ENCODE assay signal across 11 cellular contexts in genomic region chr4:108109997-108110416, GRCh38. TPM values are rescaled to one million over a fixed set of nuclear protein-coding genes. Genes with fewer than 3 reads are reported as not detected.
DNase-seq lines count a peak whose midpoint lies in the region; ATAC-seq and TF ChIP-seq lines count a peak whose summit lies in the region.
"Had no signal": no experiment of that assay in that cellular context is flagged by ENCODE, and none has a peak within 500 bp of the region (broad histone marks: within the 10 kb centered on the region; RNA-seq: fewer than 3 reads in every experiment).

No MANE protein-coding gene starts in this region.

- H3K36me3 Mint-ChIP-seq in CD4-positive, alpha-beta memory T cell: peaks cover 32 to 43% of the 10 kb centered on the region in 2 donors
- H3K36me3 Mint-ChIP-seq in Caco-2 (ENCODE audit: insufficient read depth, unreplicated experiment): peaks cover 4% of the 10 kb centered on the region

- no peak overlapping the region for H4K8ac ChIP-seq in trophoblast cell (ENCODE audit: low read depth, low read length)

- no peaks in the 10 kb centered on the region for H3K79me1 ChIP-seq in trophoblast cell (ENCODE audit: low read length)

- H2BK12ac ChIP-seq in trophoblast cell (ENCODE audit: low read length): no peak overlapping the region

- H3K27ac ChIP-seq in CD4-positive, alpha-beta memory T cell (ENCODE audit: low read depth, low read length): peak overlapping the region; percentile 49
- peak overlapping the region; percentile 89 for H3K27ac ChIP-seq in KOPT-K1 (ENCODE audit: low read depth, low read length, poor library complexity, severe bottlenecking)
- H3K27ac ChIP-seq in trophoblast cell (ENCODE audit: low read depth, low read length): no peak overlapping the region
- H3K27ac ChIP-seq: upper lobe of right lung had no signal

- H3K18ac ChIP-seq in trophoblast cell (ENCODE audit: low read length): no peak overlapping the region

- no peak overlapping the region for H3K23ac ChIP-seq in trophoblast cell (ENCODE audit: low read length)

- BruUV-seq in Caco-2 (replicated peaks; lab: Mats Ljungman, UMichigan): no TSS peak

- H2BK5ac ChIP-seq in trophoblast cell (ENCODE audit: low read depth, low read length, poor library complexity): no peak overlapping the region

- no CpG with 5 or more reads among the region's 2 CpGs for WGBS in trophoblast cell (ENCODE audit: extremely low coverage, insufficient coverage, insufficient read length)

- H3K27me3 Mint-ChIP-seq in CD4-positive, alpha-beta memory T cell: no peaks in the 10 kb centered on the region
- no peaks in the 10 kb centered on the region for H3K27me3 Mint-ChIP-seq in Caco-2 (ENCODE audit: insufficient read depth, unreplicated experiment)

- H3K4me3 Mint-ChIP-seq in CD4-positive, alpha-beta memory T cell: peak overlapping the region; percentile 41 to 88 (median 73)
- H3K4me3 Mint-ChIP-seq in Caco-2 (ENCODE audit: unreplicated experiment): no peak overlapping the region

- H2AK5ac ChIP-seq in trophoblast cell (ENCODE audit: low read length): no peak overlapping the region

- no peak for TF ChIP-seq CTCF in Caco-2 (IDR thresholded peaks at IDR 0.05; ENCODE audit: insufficient read depth in 1 of 2, low read depth in 1 of 2, low read length in 1 of 2, severe bottlenecking in 1 of 2, unreplicated experiment in 1 of 2)

- no peak overlapping the region for H4K91ac ChIP-seq in trophoblast cell (ENCODE audit: low read depth, low read length)

- intact Hi-C loops in CD4-positive, alpha-beta memory T cell (cut with micrococcal nuclease): loop anchor here (5.0 kb wide), 2 partner anchors 32 to 38 kb away; no protein-coding TSS in a partner anchor
- intact Hi-C loops in Caco-2 (cut with micrococcal nuclease; ENCODE audit: unreplicated experiment): no loop called here

- no peak overlapping the region for H2AFZ ChIP-seq in trophoblast cell (ENCODE audit: insufficient read depth, low read length, poor library complexity)

- H3K4me1 Mint-ChIP-seq in CD4-positive, alpha-beta memory T cell: peaks cover 81 to 98% (median 90%) of the 10 kb centered on the region in 4 donors
- no peaks in the 10 kb centered on the region for H3K4me1 Mint-ChIP-seq in Caco-2 (ENCODE audit: low read depth, unreplicated experiment)

- CTCF ChIA-PET in CD4-positive, alpha-beta memory T cell (lab: Charles Lee; ENCODE audit: partially characterized antibody): interaction anchor here (1.1 to 13.1 kb wide), 2 partner anchors 10 to 50 kb away, joined by 3 to 64 read pairs; no protein-coding TSS in a partner anchor
- CTCF ChIA-PET in Caco-2 (lab: Charles Lee): no interaction called here

- no peaks in the 10 kb centered on the region for H3K27me3 ChIP-seq in CD4-positive, alpha-beta memory T cell (ENCODE audit: insufficient read depth, low read length)
- H3K27me3 ChIP-seq in Caco-2 (replicated peaks; ENCODE audit: control insufficient read depth, insufficient read depth, low read length): no peaks in the 10 kb centered on the region
- no peaks in the 10 kb centered on the region for H3K27me3 ChIP-seq in trophoblast cell (ENCODE audit: insufficient read depth, low read length)
- H3K27me3 ChIP-seq: upper lobe of right lung had no signal

- no peaks in the 10 kb centered on the region for H3K9me3 Mint-ChIP-seq in CD4-positive, alpha-beta memory T cell
- no peaks in the 10 kb centered on the region for H3K9me3 Mint-ChIP-seq in Caco-2 (ENCODE audit: unreplicated experiment)

- H3K4me3 ChIP-seq in CD4-positive, alpha-beta memory T cell (ENCODE audit: low read length in 2 of 2): no peak overlapping the region
- H3K4me3 ChIP-seq in Caco-2 (ENCODE audit: low read depth, low read length): no peak overlapping the region
- H3K4me3 ChIP-seq in trophoblast cell (ENCODE audit: low read depth, low read length): no peak overlapping the region
- H3K4me3 ChIP-seq: upper lobe of right lung had no signal

- H3K4me2 ChIP-seq in trophoblast cell (ENCODE audit: low read length): no peak overlapping the region

- H3K4ac ChIP-seq in trophoblast cell (ENCODE audit: low read depth, low read length): no peak overlapping the region

- H3K9me3 ChIP-seq in CD4-positive, alpha-beta memory T cell (ENCODE audit: control insufficient read depth in 1 of 2, low read length in 2 of 2): no peaks in the 10 kb centered on the region
- H3K9me3 ChIP-seq in KOPT-K1 (ENCODE audit: insufficient read depth, low read length, poor library complexity, severe bottlenecking) (no peaks in the 10 kb centered on the region), Caco-2 (no peaks in the 10 kb centered on the region), trophoblast cell (ENCODE audit: insufficient read depth, low read depth, low read length) (no peaks in the 10 kb centered on the region)
- H3K9me3 ChIP-seq: upper lobe of right lung had no signal

- no peaks in the 10 kb centered on the region for H3K79me2 ChIP-seq in trophoblast cell (ENCODE audit: control insufficient read depth, insufficient read depth, low read length, poor library complexity)

- no peak overlapping the region for H3K14ac ChIP-seq in trophoblast cell (ENCODE audit: low read length)

- no peaks in the 10 kb centered on the region for H3K36me3 ChIP-seq in CD4-positive, alpha-beta memory T cell (ENCODE audit: insufficient read depth, low read length)
- H3K36me3 ChIP-seq in KOPT-K1 (ENCODE audit: insufficient read depth, low read length) (peaks cover 82% of the 10 kb centered on the region), Caco-2 (ENCODE audit: control insufficient read depth, insufficient read depth, low read length) (no peaks in the 10 kb centered on the region), trophoblast cell (ENCODE audit: control insufficient read depth in 1 of 2, insufficient read depth in 2 of 2, low read length in 2 of 2) (no peaks in the 10 kb centered on the region)
- H3K36me3 ChIP-seq: upper lobe of right lung had no signal

- POLR2A ChIA-PET in CD4-positive, alpha-beta memory T cell (lab: Charles Lee; ENCODE audit: partially characterized antibody): interaction anchor here (23.2 kb wide), 1 partner anchor 54 kb away, joined by 460 read pairs; the partner anchor contains the start of gene LEF1
- POLR2A ChIA-PET in Caco-2 (lab: Charles Lee): no interaction called here

- H3K4me1 ChIP-seq in CD4-positive, alpha-beta memory T cell (ENCODE audit: insufficient read depth, low read length): peaks cover 99% of the 10 kb centered on the region
- H3K4me1 ChIP-seq in Caco-2 (no peaks in the 10 kb centered on the region), trophoblast cell (ENCODE audit: control insufficient read depth in 1 of 2, insufficient read depth in 2 of 2, low read length in 2 of 2) (peaks cover 0 to 2% of the 10 kb centered on the region in 2 experiments)
- H3K4me1 ChIP-seq: upper lobe of right lung had no signal

- peak overlapping the region; percentile 86 to 96 (median 90) for H3K27ac Mint-ChIP-seq in CD4-positive, alpha-beta memory T cell
- no peak overlapping the region for H3K27ac Mint-ChIP-seq in Caco-2 (ENCODE audit: unreplicated experiment)

- no peak overlapping the region for H3K9ac ChIP-seq in trophoblast cell (ENCODE audit: low read length)

- no peak overlapping the region for H2BK120ac ChIP-seq in trophoblast cell (ENCODE audit: insufficient read depth, low read length, poor library complexity)

- no peak overlapping the region for H4K12ac ChIP-seq in trophoblast cell (ENCODE audit: low read depth, low read length)

- no peak for DNase-seq in CD4-positive, alpha-beta memory T cell
- DNase-seq in T1000 (lab: John Stamatoyannopoulos, UW): no peak
- no peak for DNase-seq in Caco-2
- no peak for DNase-seq in anterior cingulate cortex (lab: John Stamatoyannopoulos, UW)
- DNase-seq in trophoblast cell: no peak
- DNase-seq: H7, mesenchymal stem cell, upper lobe of right lung had no signal

- ATAC-seq in GM19025 (IDR thresholded peaks at IDR 0.05; ENCODE audit: low read depth, unreplicated experiment) (peak; percentile 76), HG02798 (IDR thresholded peaks at IDR 0.05; ENCODE audit: poor library complexity, unreplicated experiment) (peak; percentile 60)
- ATAC-seq: upper lobe of right lung had no signal

RNA-seq across cellular contexts. Expression of gene LEF1, which starts 58.7 kb away (rescaled TPM):
- 100 to 1,000 TPM; 363 to 382 TPM for total RNA-seq in CD4-positive, alpha-beta memory T cell
- 100 to 1,000 TPM; 307 to 399 TPM for polyA plus RNA-seq in CD4-positive, alpha-beta memory T cell
- 19.3 and 22.3 TPM in 2 replicates for total RNA-seq in Caco-2 (2022)
- polyA plus RNA-seq in trophoblast cell (2013): 15.9 and 18.3 TPM in 2 replicates

Comparison
In these comparisons a context has a peak if more than half of its experiments do, and no peak if none do; other contexts are left out.
1. RNA of gene LEF1, which starts 58.7 kb away (total RNA-seq): 363 to 382 TPM in CD4-positive, alpha-beta memory T cell; 19.3 to 22.3 TPM in Caco-2; every median in the first group is over 10 times any median in the second.